In the genomic region with DNA sequence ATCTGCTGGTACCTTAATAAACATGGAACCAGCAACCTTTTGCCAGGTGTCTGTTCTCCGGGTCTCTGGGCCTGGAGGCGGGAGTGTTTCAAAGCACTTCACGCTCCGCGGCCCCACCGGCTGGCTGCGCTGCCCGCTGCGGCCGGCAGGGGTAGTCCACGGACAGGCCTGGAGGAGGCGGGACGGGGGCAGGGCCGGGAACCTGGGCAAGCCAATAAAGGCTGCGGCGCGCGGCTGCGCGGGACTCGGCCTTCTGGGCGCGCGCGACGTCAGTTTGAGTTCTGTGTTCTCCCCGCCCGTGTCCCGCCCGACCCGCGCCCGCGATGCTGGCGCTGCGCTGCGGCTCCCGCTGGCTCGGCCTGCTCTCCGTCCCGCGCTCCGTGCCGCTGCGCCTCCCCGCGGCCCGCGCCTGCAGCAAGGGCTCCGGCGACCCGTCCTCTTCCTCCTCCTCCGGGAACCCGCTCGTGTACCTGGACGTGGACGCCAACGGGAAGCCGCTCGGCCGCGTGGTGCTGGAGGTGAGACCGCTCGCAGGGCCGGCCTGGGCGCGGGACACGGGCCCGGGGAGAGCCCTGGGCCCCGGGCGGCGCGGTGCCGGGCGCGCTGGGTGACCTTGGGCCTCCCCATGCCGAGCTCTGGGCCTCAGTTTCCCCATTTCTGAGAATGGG, we compare ENCODE assay signal across 8 cellular contexts. TPM values are rescaled to one million over a fixed set of nuclear protein-coding genes. Genes with fewer than 3 reads are reported as not detected.
DNase-seq lines count a peak whose midpoint lies in the region; ATAC-seq and TF ChIP-seq lines count a peak whose summit lies in the region.

A gene (plus strand): TSS at position 244 of the 668 bp plus-strand sequence. CDS start 80 bp downstream, at position 324.

- H3K27ac ChIP-seq in ascending aorta: peak within 1 kb of the TSS; percentile 64 to 73
- peak within 1 kb of the TSS; percentile 75 for H3K27ac ChIP-seq in right cardiac atrium (ENCODE audit: low read length)
- peak within 1 kb of the TSS; percentile 73 to 83 for H3K27ac ChIP-seq in uterus

- peaks cover 37% of the 10 kb centered on the region for H3K36me3 Mint-ChIP-seq in T-helper 2 cell treated with Interferon-gamma antibody and Interleukin-4, amounts not matched to agents 5 μg/mL and 100 μg/mL, for 36 hours (ENCODE audit: low read depth)

- under 1% methylated on average over 75 of the region's 77 CpGs for WGBS in right cardiac atrium

- TF ChIP-seq CTCF in ascending aorta (IDR thresholded peaks at IDR 0.05) (peak; percentile 95 to 99 (median 99)), uterus (IDR thresholded peaks at IDR 0.05) (peak; percentile 97 to 99 (median 98))

- H3K4me1 ChIP-seq in ascending aorta (peaks cover 4 to 10% of the 10 kb centered on the region in 2 donors), right cardiac atrium (ENCODE audit: control insufficient read depth, insufficient read depth, low read length) (peaks cover 19% of the 10 kb centered on the region), uterus (peaks cover 0 to 6% of the 10 kb centered on the region in 2 donors)

- H3K4me3 Mint-ChIP-seq in T-helper 2 cell treated with Interferon-gamma antibody and Interleukin-4, amounts not matched to agents 5 μg/mL and 100 μg/mL, for 36 hours: peak within 1 kb of the TSS; percentile 93

- peak; percentile 69 to 87 for TF ChIP-seq POLR2A in uterus (IDR thresholded peaks at IDR 0.05)

- H3K4me1 Mint-ChIP-seq in T-helper 2 cell treated with Interferon-gamma antibody and Interleukin-4, amounts not matched to agents 5 μg/mL and 100 μg/mL, for 36 hours (ENCODE audit: low read depth): peaks cover 31% of the 10 kb centered on the region

- H3K27ac Mint-ChIP-seq in T-helper 2 cell treated with Interferon-gamma antibody and Interleukin-4, amounts not matched to agents 5 μg/mL and 100 μg/mL, for 36 hours: peak within 1 kb of the TSS; percentile 95

- H3K4me3 ChIP-seq in ascending aorta: peak within 1 kb of the TSS; percentile 67 to 80
- peak within 1 kb of the TSS; percentile 56 for H3K4me3 ChIP-seq in right cardiac atrium (ENCODE audit: low read length)
- peak within 1 kb of the TSS; percentile 47 to 90 for H3K4me3 ChIP-seq in uterus

- intact Hi-C loops in ascending aorta (cut with DNase I) (no loop called here), right cardiac atrium (cut with DNase I) (no loop called here), uterus (cut with DNase I; ENCODE audit: low total_unique reads) (no loop called here)

- DNase-seq in NCI-H1436 treated with DMSO at 0.1 percent for 48 hours (lab: John Stamatoyannopoulos, UW) (peak; percentile 74), ascending aorta (ENCODE audit: low spot score in 2 of 2) (peak; percentile 77 to 97), right cardiac atrium (peak; percentile 96 to 99 (median 98)), putamen (ENCODE audit: low spot score) (peak; percentile 93), uterus (peak; percentile 92 to 94)
- peak; percentile 93 for DNase-seq in T-helper 2 cell treated with Interferon-gamma antibody and Interleukin-4, amounts not matched to agents 5 μg/mL and 100 μg/mL, for 36 hours (ENCODE audit: low spot score)

- H3K27me3 ChIP-seq in ascending aorta (no peaks in the 10 kb centered on the region), right cardiac atrium (ENCODE audit: control insufficient read depth, insufficient read depth) (no peaks in the 10 kb centered on the region), uterus (no peaks in the 10 kb centered on the region)

- ATAC-seq in GM18498 (IDR thresholded peaks at IDR 0.05; ENCODE audit: unreplicated experiment): peak; percentile 88
- peak; percentile 85 for ATAC-seq in HG02852 (IDR thresholded peaks at IDR 0.05; ENCODE audit: unreplicated experiment)
- peak; percentile 87 to 92 for ATAC-seq in right cardiac atrium

- H3K36me3 ChIP-seq in ascending aorta (peaks cover 17 to 29% of the 10 kb centered on the region in 2 donors), uterus (no peaks in the 10 kb centered on the region)

- no peaks in the 10 kb centered on the region for H3K9me3 Mint-ChIP-seq in T-helper 2 cell treated with Interferon-gamma antibody and Interleukin-4, amounts not matched to agents 5 μg/mL and 100 μg/mL, for 36 hours

- H3K27me3 Mint-ChIP-seq in T-helper 2 cell treated with Interferon-gamma antibody and Interleukin-4, amounts not matched to agents 5 μg/mL and 100 μg/mL, for 36 hours (ENCODE audit: low read depth): no peaks in the 10 kb centered on the region

- H3K9me3 ChIP-seq in ascending aorta (no peaks in the 10 kb centered on the region), right cardiac atrium (ENCODE audit: control insufficient read depth, low read length) (no peaks in the 10 kb centered on the region), uterus (no peaks in the 10 kb centered on the region)

RNA-seq across cellular contexts. Expression of the gene that starts here (rescaled TPM):
- total RNA-seq in ascending aorta (172 TPM), right cardiac atrium (100 to 1,000 TPM in 3 of 4 donors, 10 to 100 TPM in 1; 91.8 to 121 (median 110) TPM), uterus (10 to 100 TPM in 3 of 4 donors, under 1 TPM in 1; 0.26 to 22.6 (median 12.7) TPM)
- polyA plus RNA-seq in right cardiac atrium: 97.7 TPM

Comparison
In these comparisons a context has a peak if more than half of its experiments do, and no peak if none do; other contexts are left out.
1. Peak in every context shown above with its lines: DNase-seq, ATAC-seq, H3K4me3 ChIP-seq and H3K27ac ChIP-seq.